1 cellular context compared by ENCODE assay signal in the genomic region with DNA sequence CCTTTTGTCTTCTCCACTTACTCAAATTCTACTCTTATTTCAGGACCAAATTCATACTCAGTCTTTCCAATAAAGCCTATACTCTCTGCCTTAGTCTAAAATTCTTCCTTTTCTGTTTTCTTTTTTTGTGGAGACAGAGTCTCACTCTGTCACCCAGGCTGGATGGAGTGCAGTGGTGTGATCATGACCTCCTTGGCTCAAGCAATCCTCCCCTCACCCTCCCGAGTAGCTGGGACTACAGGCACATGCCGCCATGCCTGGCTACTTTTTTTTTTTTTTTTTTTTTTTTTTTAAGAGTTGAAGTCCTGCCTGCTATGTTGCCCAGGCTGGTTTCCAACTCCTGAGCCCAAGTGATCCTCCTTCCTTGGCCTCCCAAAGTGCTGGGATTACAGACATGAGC.
TF ChIP-seq lines count a peak whose summit lies in the region.

No MANE protein-coding gene starts in this region.

TF ChIP-seq in HepG2, 621 proteins besides CTCF, POLR2A, EP300 and RAD21:
- TF ChIP-seq, protein P1, sequence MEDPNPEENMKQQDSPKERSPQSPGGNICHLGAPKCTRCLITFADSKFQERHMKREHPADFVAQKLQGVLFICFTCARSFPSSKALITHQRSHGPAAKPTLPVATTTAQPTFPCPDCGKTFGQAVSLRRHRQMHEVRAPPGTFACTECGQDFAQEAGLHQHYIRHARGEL (CRISPR knock-in tag; IDR thresholded peaks at IDR 0.05) = no peak
- TF ChIP-seq, protein P2, sequence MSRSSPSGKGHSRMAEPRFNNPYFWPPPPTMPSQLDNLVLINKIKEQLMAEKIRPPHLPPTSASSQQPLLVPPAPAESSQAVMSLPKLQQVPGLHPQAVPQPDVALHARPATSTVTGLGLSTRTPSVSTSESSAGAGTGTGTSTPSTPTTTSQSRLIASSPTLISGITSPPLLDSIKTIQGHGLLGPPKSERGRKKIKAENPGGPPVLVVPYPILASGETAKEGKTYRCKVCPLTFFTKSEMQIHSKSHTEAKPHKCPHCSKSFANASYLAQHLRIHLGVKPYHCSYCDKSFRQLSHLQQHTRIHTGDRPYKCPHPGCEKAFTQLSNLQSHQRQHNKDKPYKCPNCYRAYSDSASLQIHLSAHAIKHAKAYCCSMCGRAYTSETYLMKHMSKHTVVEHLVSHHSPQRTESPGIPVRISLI (CRISPR knock-in tag; IDR thresholded peaks at IDR 0.05; ENCODE audit: borderline replicate concordance) = peak; percentile 42; the same call in 1 of the 2 replicates
